31 cellular contexts compared by ENCODE assay signal in the genomic region with DNA sequence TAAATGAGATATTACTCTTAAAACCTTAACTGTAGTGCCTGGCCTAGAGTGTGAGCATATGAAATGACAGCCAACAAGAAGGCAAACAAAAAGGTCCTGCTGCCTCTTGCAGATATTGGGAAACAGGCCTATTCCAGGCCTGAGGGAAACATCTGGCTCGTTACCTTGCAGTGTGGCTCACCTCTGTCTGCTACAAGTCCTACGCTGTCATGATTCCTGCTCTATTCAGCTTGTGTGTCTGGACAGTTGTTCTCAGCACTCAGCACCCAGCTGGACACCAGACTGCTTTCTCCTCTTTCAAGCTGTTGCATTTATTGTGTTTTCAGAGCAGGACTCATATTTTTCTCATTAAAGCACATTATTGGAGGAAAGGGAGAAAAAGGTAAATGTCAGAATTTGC.
"Had no signal": no experiment of that assay in that cellular context is flagged by ENCODE, and none has a peak within 500 bp of the region (broad histone marks: within the 10 kb centered on the region; RNA-seq: fewer than 3 reads in every experiment).

No MANE protein-coding gene starts in this region.

- H3K4me1 ChIP-seq: gastrocnemius medialis, upper lobe of left lung, vagina had no signal

- H3K4me3 ChIP-seq: cardiac muscle cell, gastrocnemius medialis, hepatocyte, skin epidermis, upper lobe of left lung, vagina had no signal

- H3K9me3 Mint-ChIP-seq: T-helper 1 cell treated with Interleukin-12 subunit alpha and Interleukin-12 subunit beta and Interleukin-4 antibody, amounts not matched to agents 30 μg/mL and 1 μg/mL, for 36 hours had no signal

- H3K27me3 ChIP-seq: cardiac muscle cell, gastrocnemius medialis, hepatocyte, neutrophil, upper lobe of left lung, vagina had no signal

- H3K4me3 Mint-ChIP-seq: activated naive CD8-positive, alpha-beta T cell; mesothelial cell of epicardium; naive B cell; nephron progenitor cell; T-helper 1 cell treated with Interleukin-12 subunit alpha and Interleukin-12 subunit beta and Interleukin-4 antibody, amounts not matched to agents 30 μg/mL and 1 μg/mL, for 36 hours had no signal

- H3K9me3 ChIP-seq: gastrocnemius medialis, neutrophil, upper lobe of left lung, vagina had no signal

- H3K36me3 ChIP-seq: cardiac muscle cell, gastrocnemius medialis, neutrophil, upper lobe of left lung, vagina, WERI-Rb-1 had no signal

- DNase-seq: activated CD4-positive, alpha-beta T cell treated with anti-CD3 and anti-CD28 coated beads for 48 hours; activated CD4-positive, alpha-beta T cell treated with anti-CD3 and anti-CD28 coated beads, Interleukin-2, amount 50 U/mL, for 48 hours; activated CD8-positive, alpha-beta memory T cell treated with anti-CD3 and anti-CD28 coated beads for 24 hours; activated effector memory CD4-positive, alpha-beta T cell treated with Interleukin-2 at 50 U/mL for 16 hours; activated naive CD4-positive, alpha-beta T cell treated with Interleukin-2 at 50 U/mL for 16 hours; anterior cingulate cortex; cerebellar nuclear complex; cortex of kidney; gastrocnemius medialis; kidney; left colon; naive B cell; nephron progenitor cell; retina; stimulated activated CD4-positive, alpha-beta T cell treated with anti-CD3 and anti-CD28 coated beads, Interleukin-12 subunit alpha, Interleukin-12 subunit beta, amount 100 ng/mL, for 4 hours; stimulated activated CD4-positive, alpha-beta T cell treated with anti-CD3 and anti-CD28 coated beads, Interleukin-4, amount 100 ng/mL, for 1 hour; stimulated activated naive CD8-positive, alpha-beta T cell treated with anti-CD3 and anti-CD28 coated beads, Interleukin-15, Interleukin-2, amounts not matched to agents 100 U/mL and 50 U/mL, for 24 hours; T-helper 9 cell; upper lobe of left lung; WERI-Rb-1 had no signal

- H3K27ac ChIP-seq: cardiac muscle cell, gastrocnemius medialis, hepatocyte, neutrophil, skin epidermis, upper lobe of left lung, vagina, WERI-Rb-1 had no signal

- H3K27me3 Mint-ChIP-seq: activated naive CD8-positive, alpha-beta T cell; naive B cell; progenitor cell of endocrine pancreas had no signal

- H3K27ac Mint-ChIP-seq: activated naive CD8-positive, alpha-beta T cell; mesothelial cell of epicardium; naive B cell; nephron progenitor cell; progenitor cell of endocrine pancreas; T-helper 1 cell treated with Interleukin-12 subunit alpha and Interleukin-12 subunit beta and Interleukin-4 antibody, amounts not matched to agents 30 μg/mL and 1 μg/mL, for 36 hours had no signal

- ATAC-seq: activated CD4-positive, CD25-positive, alpha-beta regulatory T cell treated with anti-CD3 and anti-CD28 coated beads, Interleukin-2, amount 50 U/mL, for 24 hours; gastrocnemius medialis; left colon; sciatic nerve; stimulated activated naive CD8-positive, alpha-beta T cell treated with anti-CD3 and anti-CD28 coated beads, Interleukin-15, Interleukin-2, amounts not matched to agents 100 U/mL and 50 U/mL, for 24 hours had no signal

- H3K4me1 Mint-ChIP-seq: naive B cell had no signal
